In the genomic region with DNA sequence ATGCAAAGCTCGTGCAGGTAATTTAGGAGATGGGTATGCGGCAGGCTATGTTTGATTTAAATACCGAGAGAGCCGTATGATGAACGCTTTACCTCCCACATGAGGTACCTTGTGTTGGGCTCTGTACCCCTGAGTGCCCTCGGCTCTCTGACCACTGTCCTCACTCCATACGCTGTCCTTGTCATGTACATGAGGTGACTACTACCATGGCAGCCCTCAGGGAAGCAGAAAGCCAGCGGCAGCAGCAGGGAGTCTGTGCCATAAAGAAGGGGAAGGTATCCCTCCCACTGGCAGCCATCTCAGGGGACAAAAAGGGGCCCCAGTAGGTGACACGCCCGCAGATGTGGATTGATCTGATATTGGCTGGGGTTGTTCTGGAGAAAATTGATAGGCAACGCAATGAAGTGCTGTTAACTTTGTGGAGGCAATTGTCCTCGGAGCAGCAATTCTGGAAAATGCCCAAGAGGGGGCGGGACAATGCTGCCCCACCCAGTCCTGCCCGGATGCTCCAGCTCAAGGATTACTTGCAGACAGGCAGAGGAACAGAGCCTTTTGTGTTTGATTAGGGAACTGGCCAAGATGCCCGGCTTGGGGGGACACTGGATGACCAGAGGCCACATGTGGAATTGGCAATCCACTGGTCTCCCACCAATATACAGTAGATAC, we compare ENCODE assay signal across 19 cellular contexts.
"Had no signal": no experiment of that assay in that cellular context is flagged by ENCODE, and none has a peak within 500 bp of the region (broad histone marks: within the 10 kb centered on the region; RNA-seq: fewer than 3 reads in every experiment).

No MANE protein-coding gene starts in this region.

- H3K27me3 ChIP-seq: right atrium auricular region, suprapubic skin, transverse colon, vagina had no signal

- DNase-seq: activated CD4-positive, alpha-beta T cell treated with anti-CD3 and anti-CD28 coated beads, Interleukin-2, amount 10 ng/mL, durations not matched to agents 24 days and 14 days; activated CD8-positive, alpha-beta T cell treated with anti-CD3 and anti-CD28 coated beads, Interleukin-2, amount 10 ng/mL, durations not matched to agents 7 days and 5 days; activated naive CD4-positive, alpha-beta T cell treated with anti-CD3 and anti-CD28 coated beads, Interleukin-2, amount 10 ng/mL, durations not matched to agents 7 days and 5 days; activated naive CD8-positive, alpha-beta T cell treated with anti-CD3 and anti-CD28 coated beads, Interleukin-2, amount 50 U/mL, for 24 hours; activated T-cell treated with anti-CD3 and anti-CD28 coated beads, Interleukin-2, amount 50 U/mL, for 24 hours; anterior cingulate cortex; caudate nucleus; effector memory CD8-positive, alpha-beta T cell; lower lobe of right lung; midbrain; nephron progenitor cell; stimulated activated naive CD8-positive, alpha-beta T cell treated with anti-CD3 and anti-CD28 coated beads, Interleukin-15, amount 100 ng/mL, for 72 hours; T-helper 9 cell; transverse colon had no signal

- H3K27ac ChIP-seq: lower lobe of right lung, prostate gland, right atrium auricular region, suprapubic skin, transverse colon, vagina had no signal

- FAIRE-seq: keratinocyte had no signal

- H3K4me1 ChIP-seq: lower lobe of right lung, prostate gland, right atrium auricular region, suprapubic skin, transverse colon, vagina had no signal

- ATAC-seq: activated CD8-positive, alpha-beta T cell treated with anti-CD3 and anti-CD28 coated beads, Interleukin-2, amount 10 ng/mL, durations not matched to agents 7 days and 5 days; activated naive CD8-positive, alpha-beta T cell treated with anti-CD3 and anti-CD28 coated beads, Interleukin-2, amount 50 U/mL, for 24 hours; effector memory CD8-positive, alpha-beta T cell; lower lobe of right lung; stimulated activated naive CD8-positive, alpha-beta T cell treated with anti-CD3 and anti-CD28 coated beads, Interleukin-15, amount 100 ng/mL, for 72 hours had no signal

- H3K36me3 ChIP-seq: lower lobe of right lung, prostate gland, right atrium auricular region, suprapubic skin, transverse colon, vagina had no signal

- H3K4me3 ChIP-seq: lower lobe of right lung, prostate gland, right atrium auricular region, suprapubic skin, transverse colon, vagina had no signal

- H3K9me3 ChIP-seq: lower lobe of right lung, prostate gland, right atrium auricular region, suprapubic skin, transverse colon, vagina had no signal
